Comparison of ENCODE assay signal across 8 cellular contexts in the genomic region with DNA sequence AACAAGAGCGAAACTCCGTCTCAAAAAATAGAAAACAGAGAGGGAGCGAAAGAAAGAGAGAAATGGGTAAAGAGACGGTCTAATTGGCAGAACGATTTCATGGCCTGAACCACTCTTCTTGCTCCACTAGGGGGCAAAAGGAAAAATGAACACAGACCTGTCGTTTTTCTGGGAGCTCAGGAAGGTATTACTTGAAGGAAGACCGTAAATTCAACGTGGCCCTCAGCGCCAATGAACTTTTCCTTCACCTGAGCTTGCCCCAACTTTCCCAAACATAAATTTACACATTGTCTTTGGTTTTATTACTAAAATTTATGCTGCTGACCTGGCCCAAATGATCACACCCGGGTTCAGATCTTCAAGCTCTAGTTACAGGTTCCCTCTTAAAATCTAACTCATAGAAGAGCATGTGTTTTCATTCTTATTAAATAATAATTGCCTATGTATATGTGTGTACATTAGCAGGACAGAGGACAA.
DNase-seq lines count a peak whose midpoint lies in the region; ATAC-seq, FAIRE-seq and TF ChIP-seq lines count a peak whose summit lies in the region.

No MANE protein-coding gene starts in this region.

- 48 to 60% methylated on average over 10 of the region's 10 CpGs for WGBS in tibial nerve, 2 donors

- TF ChIP-seq POLR2A in tibial nerve (IDR thresholded peaks at IDR 0.05), result no peak

- FAIRE-seq in HTR-8/SVneo (lab: Jason Lieb, UNC) (peak; percentile 26), TTC549 (lab: Jason Lieb, UNC) (peak; percentile 53)

- peak; percentile 47 for DNase-seq in EL
- peak; percentile 86 for DNase-seq in HTR-8/SVneo (ENCODE audit: insufficient read length, low spot score)
- DNase-seq in iPS-NIHi11 (ENCODE audit: low spot score), result peak; percentile 68
- DNase-seq in tibial nerve (ENCODE audit: low spot score in 2 of 2), result peak in 1 of 2 donors; percentile 38
- no peak for DNase-seq in NCI-H1417 treated with DMSO at 0.1 percent for 48 hours (lab: John Stamatoyannopoulos, UW)

- H3K27ac ChIP-seq in tibial nerve, result no peak overlapping the region

- peaks cover 0 to 16% (median 8%) of the 10 kb centered on the region in 4 donors for H3K4me1 ChIP-seq in tibial nerve

- TF ChIP-seq EP300 in tibial nerve (IDR thresholded peaks at IDR 0.05), result no peak

- H3K4me3 ChIP-seq in tibial nerve, result no peak overlapping the region

- ATAC-seq in GM21737 (IDR thresholded peaks at IDR 0.05; ENCODE audit: unreplicated experiment) (no peak), GM19397 (IDR thresholded peaks at IDR 0.05; ENCODE audit: unreplicated experiment) (no peak)

- no peaks in the 10 kb centered on the region for H3K27me3 ChIP-seq in tibial nerve

- H3K9me3 ChIP-seq in tibial nerve, result no peaks in the 10 kb centered on the region

- H3K36me3 ChIP-seq in tibial nerve, result no peaks in the 10 kb centered on the region

- TF ChIP-seq CTCF in tibial nerve (IDR thresholded peaks at IDR 0.05), result peak; percentile 42 to 62 (median 47)
